In the genomic region with DNA sequence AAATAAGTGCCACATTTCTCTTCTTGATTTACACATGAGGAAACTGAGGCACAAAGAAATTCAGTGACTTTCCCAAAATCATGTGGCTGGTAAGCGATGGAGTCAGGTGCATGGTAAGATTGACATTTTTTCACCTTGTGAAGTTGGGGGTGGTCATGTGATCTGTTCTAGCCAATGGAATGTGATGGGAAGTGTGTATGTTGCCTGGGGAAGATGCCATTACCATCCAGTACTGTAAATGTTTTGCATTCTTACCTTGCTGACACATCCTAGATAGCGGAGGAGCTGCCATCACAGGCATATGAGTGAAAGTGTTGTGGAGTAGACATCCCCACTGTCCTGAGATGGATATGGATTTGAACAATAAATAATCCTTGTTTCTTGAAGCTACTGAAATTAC, we compare ENCODE assay signal across 21 cellular contexts.
DNase-seq lines count a peak whose midpoint lies in the region; ATAC-seq and TF ChIP-seq lines count a peak whose summit lies in the region.
"Had no signal": no experiment of that assay in that cellular context is flagged by ENCODE, and none has a peak within 500 bp of the region (broad histone marks: within the 10 kb centered on the region; RNA-seq: fewer than 3 reads in every experiment).

No MANE protein-coding gene starts in this region.

- CTCF ChIA-PET in AG04450 (lab: Charles Lee) = interaction anchor here (1.1 kb wide), 1 partner anchor 605 kb away, joined by 4 read pairs; no protein-coding TSS in a partner anchor

- no peaks in the 10 kb centered on the region for H4K20me1 ChIP-seq in MM.1S (ENCODE audit: insufficient read depth, low read length)

- no peaks in the 10 kb centered on the region for H3F3A ChIP-seq in MM.1S (ENCODE audit: insufficient read depth, low read length)

- POLR2A ChIA-PET in AG04450 (lab: Yijun Ruan, JAX) = interaction anchor here (0.9 kb wide), 1 partner anchor 11 kb away, joined by 3 read pairs; no protein-coding TSS in a partner anchor

- no peak overlapping the region for H3K27ac ChIP-seq in AG04450 (ENCODE audit: low read depth, low read length)
- H3K27ac ChIP-seq in MM.1S (ENCODE audit: low read length) = no peak overlapping the region

- no peak overlapping the region for H3K4me2 ChIP-seq in MM.1S (ENCODE audit: low read depth, low read length)

- no peaks in the 10 kb centered on the region for H3K36me3 ChIP-seq in MM.1S (replicated peaks; ENCODE audit: insufficient read depth, low read length)
- H3K36me3 ChIP-seq: SJCRH30 had no signal

- no peak for ATAC-seq in omental fat pad (ENCODE audit: low FRiP score)
- ATAC-seq: activated CD8-positive, alpha-beta T cell treated with anti-CD3 and anti-CD28 coated beads, Interleukin-2, amount 10 ng/mL, durations not matched to agents 7 days and 5 days; activated naive CD4-positive, alpha-beta T cell treated with anti-CD3 and anti-CD28 coated beads, Interleukin-2, amount 50 U/mL, for 72 hours; activated T-cell treated with anti-CD3 and anti-CD28 coated beads, Interleukin-2, amount 50 U/mL, for 4 hours had no signal

- no peaks in the 10 kb centered on the region for H3K4me1 ChIP-seq in MM.1S (ENCODE audit: low read length)

- H3K27me3 ChIP-seq in AG04450 (ENCODE audit: control insufficient read depth, insufficient read depth, low read length) (no peaks in the 10 kb centered on the region), MM.1S (replicated peaks; ENCODE audit: insufficient read depth, low read length) (no peaks in the 10 kb centered on the region)
- H3K27me3 ChIP-seq: SJCRH30 had no signal

- no peak overlapping the region for H2AFZ ChIP-seq in MM.1S (ENCODE audit: low read length)

- no peak for TF ChIP-seq RAD21 in Ishikawa (IDR thresholded peaks at IDR 0.05; ENCODE audit: low read depth)

- DNase-seq in AG04450 (ENCODE audit: low read depth, low spot score) (peak; percentile 20), cardiac fibroblast (ENCODE audit: low read depth in 2 of 2) (peak; percentile 19 to 33), kidney glomerular epithelial cell (lab: John Stamatoyannopoulos, UW) (peak; percentile 49), omental fat pad (ENCODE audit: low spot score) (no peak), SIG-M5 treated with dmso at 0.1 percent for 504 hours (lab: John Stamatoyannopoulos, UW; ENCODE audit: unreplicated experiment) (no peak), MM.1S (no peak)
- no peak for DNase-seq in central memory CD4-positive, alpha-beta T cell
- DNase-seq: activated CD8-positive, alpha-beta T cell treated with anti-CD3 and anti-CD28 coated beads, Interleukin-2, amount 10 ng/mL, durations not matched to agents 7 days and 5 days; activated T-cell treated with anti-CD3 and anti-CD28 coated beads, Interleukin-2, amount 50 U/mL, for 4 hours; CD4-positive, CD25-positive, alpha-beta regulatory T cell; DMS79 treated with DMSO at 0.1 percent for 48 hours; HFFc6; NCI-H146; NCI-H2171 treated with DMSO at 0.1 percent for 48 hours; NCI-H774; retina; SJCRH30; stimulated activated CD4-positive, alpha-beta T cell treated with anti-CD3 and anti-CD28 coated beads, Interleukin-12 subunit alpha, Interleukin-12 subunit beta, amount 100 ng/mL, for 4 hours; stimulated activated CD8-positive, alpha-beta memory T cell treated with anti-CD3 and anti-CD28 coated beads, Interleukin-4, amount 100 ng/mL, for 48 hours had no signal

- no peaks in the 10 kb centered on the region for H3K79me2 ChIP-seq in MM.1S (ENCODE audit: low read length)

- H3K9me3 ChIP-seq in AG04450 (ENCODE audit: control insufficient read depth, insufficient read depth, low read length) = peaks cover 5% of the 10 kb centered on the region; the same call in 1 of the 2 replicates
- H3K9me3 ChIP-seq in MM.1S (replicated peaks; ENCODE audit: insufficient read depth, low read length) = no peaks in the 10 kb centered on the region
- H3K9me3 ChIP-seq: SJCRH30 had no signal

- H3K9me2 ChIP-seq in MM.1S (replicated peaks; ENCODE audit: insufficient read depth, low read length) = no peaks in the 10 kb centered on the region

- no peak for TF ChIP-seq EP300 in Ishikawa (IDR thresholded peaks at IDR 0.05; ENCODE audit: borderline replicate concordance)

- H3K9ac ChIP-seq in MM.1S (ENCODE audit: low read length) = no peak overlapping the region

- no peak for TF ChIP-seq CTCF in AG04450 (IDR thresholded peaks at IDR 0.05; ENCODE audit: low read depth, low read length)
- no peak for TF ChIP-seq CTCF in cardiac fibroblast (IDR thresholded peaks at IDR 0.05; ENCODE audit: low read depth, low read length)
- TF ChIP-seq CTCF in omental fat pad (IDR thresholded peaks at IDR 0.05) = no peak
- TF ChIP-seq CTCF in MM.1S (IDR thresholded peaks at IDR 0.05; ENCODE audit: low read length) = no peak

- H3K4me3 ChIP-seq in AG04450 (ENCODE audit: low read depth, low read length) (no peak overlapping the region), cardiac fibroblast (replicated peaks in 1 of 2; ENCODE audit: low read depth in 2 of 2, low read length in 2 of 2) (no peak overlapping the region), MM.1S (ENCODE audit: low read length) (no peak overlapping the region)
- H3K4me3 ChIP-seq: SJCRH30 had no signal

TF ChIP-seq in Ishikawa, 13 proteins besides CTCF, POLR2A, EP300 and RAD21:
- TF ChIP-seq MAX (IDR thresholded peaks at IDR 0.05) (no peak), NFIC (IDR thresholded peaks at IDR 0.05) (no peak), CEBPB (IDR thresholded peaks at IDR 0.05) (no peak), USF1 (IDR thresholded peaks at IDR 0.05) (0 out of 2 replicates have a peak, but pooled peaks have one; percentile 16), TAF1 (IDR thresholded peaks at IDR 0.05; ENCODE audit: low read depth) (no peak)

Comparison
In these comparisons a context has a peak if more than half of its experiments do, and no peak if none do; other contexts are left out.
1. DNase-seq: peak in AG04450 (single experiment), cardiac fibroblast (2 of 2) and kidney glomerular epithelial cell (single experiment); none in omental fat pad (single experiment), SIG-M5 treated with dmso at 0.1 percent for 504 hours (single experiment), central memory CD4-positive, alpha-beta T cell (single experiment) and MM.1S (single experiment).